In genomic region chr10:33333260-33334169, GRCh38 we compare ENCODE assay signal across 8 cellular contexts. TPM values are rescaled to one million over a fixed set of nuclear protein-coding genes. Genes with fewer than 3 reads are reported as not detected.
DNase-seq lines count a peak whose midpoint lies in the region; ATAC-seq and TF ChIP-seq lines count a peak whose summit lies in the region.

No MANE protein-coding gene starts in this region.

- peaks cover 14% of the 10 kb centered on the region for H3K4me1 ChIP-seq in CD8-positive, alpha-beta memory T cell (ENCODE audit: insufficient read depth, low read length)
- peaks cover 22 to 70% (median 56%) of the 10 kb centered on the region in 4 donors for H3K4me1 ChIP-seq in esophagus muscularis mucosa
- H3K4me1 ChIP-seq in parathyroid adenoma, result no peaks in the 10 kb centered on the region

- peak overlapping the region; percentile 51 for H2AFZ ChIP-seq in parathyroid adenoma

- H3K4me3 ChIP-seq in CD8-positive, alpha-beta memory T cell (ENCODE audit: low read length), result peak overlapping the region; percentile 9
- H3K4me3 ChIP-seq in esophagus muscularis mucosa (peak overlapping the region; percentile 74 to 95 (median 84)), parathyroid adenoma (ENCODE audit: low read depth, low read length) (peak overlapping the region; percentile 60)

- WGBS in esophagus muscularis mucosa, result 3% methylated on average over 9 of the region's 9 CpGs

- TF ChIP-seq CTCF in VCaP (conservative IDR thresholded peaks at IDR 0.05), result no peak
- TF ChIP-seq CTCF in esophagus muscularis mucosa (IDR thresholded peaks at IDR 0.05), result no peak
- TF ChIP-seq CTCF in parathyroid adenoma (IDR thresholded peaks at IDR 0.05), result no peak

- H3K9me3 ChIP-seq in CD8-positive, alpha-beta memory T cell (ENCODE audit: low read length), result no peaks in the 10 kb centered on the region
- H3K9me3 ChIP-seq in esophagus muscularis mucosa, result no peaks in the 10 kb centered on the region
- H3K9me3 ChIP-seq in parathyroid adenoma (ENCODE audit: control insufficient read depth, low read length), result no peaks in the 10 kb centered on the region

- DNase-seq in CD8-positive, alpha-beta memory T cell, result peak in 3 of 5 donors; percentile 15 to 30 (median 27)
- no peak for DNase-seq in esophagus muscularis mucosa (ENCODE audit: extremely low spot score)
- DNase-seq in NCI-H510A (lab: John Stamatoyannopoulos, UW), result no peak
- no peak for DNase-seq in hepatic stellate cell (ENCODE audit: low spot score)

- peak overlapping the region; percentile 78 to 91 (median 83) for H3K4me3 Mint-ChIP-seq in CD8-positive, alpha-beta memory T cell

- peaks cover 0 to 2% (median 0%) of the 10 kb centered on the region in 3 donors for H3K36me3 Mint-ChIP-seq in CD8-positive, alpha-beta memory T cell

- peaks cover 19 to 36% (median 29%) of the 10 kb centered on the region in 3 donors for H3K4me1 Mint-ChIP-seq in CD8-positive, alpha-beta memory T cell

- peak overlapping the region; percentile 80 for H3K4me2 ChIP-seq in parathyroid adenoma (ENCODE audit: low read length)

- no peaks in the 10 kb centered on the region for H3K79me2 ChIP-seq in parathyroid adenoma

- CTCF ChIA-PET in CD8-positive, alpha-beta memory T cell (lab: Charles Lee), result interaction anchor here (1.2 to 2.5 kb wide), 3 partner anchors 10 to 1305 kb away, joined by 3 to 8 read pairs (median 4); no protein-coding TSS in a partner anchor

- no peak for TF ChIP-seq POLR2A in esophagus muscularis mucosa (IDR thresholded peaks at IDR 0.05; ENCODE audit: low read depth)

- H3K27me3 Mint-ChIP-seq in CD8-positive, alpha-beta memory T cell, result peaks cover 42 to 73% of the 10 kb centered on the region in 2 donors

- TF ChIP-seq EP300 in esophagus muscularis mucosa (IDR thresholded peaks at IDR 0.05), result no peak

- POLR2A ChIA-PET in CD8-positive, alpha-beta memory T cell (lab: Charles Lee), result no interaction called here

- peak overlapping the region in 4 of 8 donors; percentile 2 to 67 (median 36) for H3K27ac Mint-ChIP-seq in CD8-positive, alpha-beta memory T cell

- intact Hi-C loops in esophagus muscularis mucosa (cut with DNase I), result loop anchor here (2.0 to 5.0 kb wide), 3 partner anchors 141 to 1304 kb away; no protein-coding TSS in a partner anchor

- H3K36me3 ChIP-seq in CD8-positive, alpha-beta memory T cell (ENCODE audit: insufficient read depth, low read length), result no peaks in the 10 kb centered on the region
- H3K36me3 ChIP-seq in esophagus muscularis mucosa, result peaks cover 0 to 16% (median 8%) of the 10 kb centered on the region in 4 donors
- no peaks in the 10 kb centered on the region for H3K36me3 ChIP-seq in parathyroid adenoma (ENCODE audit: control insufficient read depth, insufficient read depth, low read length)

- peak; percentile 34 for ATAC-seq in HG03432 (IDR thresholded peaks at IDR 0.05; ENCODE audit: unreplicated experiment)
- no peak for ATAC-seq in GM18873 (IDR thresholded peaks at IDR 0.05; ENCODE audit: low FRiP score, unreplicated experiment)

- H3K27ac ChIP-seq in CD8-positive, alpha-beta memory T cell (ENCODE audit: low read depth, low read length), result no peak overlapping the region
- H3K27ac ChIP-seq in VCaP (peak overlapping the region; percentile 96), esophagus muscularis mucosa (replicated peaks in 1 of 4) (peak overlapping the region; percentile 90 to 95 (median 92)), parathyroid adenoma (peak overlapping the region; percentile 64)

- H3K9me3 Mint-ChIP-seq in CD8-positive, alpha-beta memory T cell, result no peaks in the 10 kb centered on the region

- H3K9ac ChIP-seq in parathyroid adenoma, result no peak overlapping the region

- H3K27me3 ChIP-seq in CD8-positive, alpha-beta memory T cell (ENCODE audit: insufficient read depth, low read length, poor library complexity, severe bottlenecking), result peaks cover 38% of the 10 kb centered on the region
- H3K27me3 ChIP-seq in esophagus muscularis mucosa, result no peaks in the 10 kb centered on the region
- H3K27me3 ChIP-seq in parathyroid adenoma (ENCODE audit: control insufficient read depth, insufficient read depth, low read length), result no peaks in the 10 kb centered on the region

RNA-seq across cellular contexts. Expression of gene NRP1, which starts 1.0 kb away (rescaled TPM):
- total RNA-seq in CD8-positive, alpha-beta memory T cell, result 1 to 10 TPM; 2.1 to 2.2 TPM
- polyA plus RNA-seq in CD8-positive, alpha-beta memory T cell, result not detected
- total RNA-seq in esophagus muscularis mucosa, result 10 to 100 TPM; 36.5 to 64.4 (median 54.1) TPM

Comparison
In these comparisons a context has a peak if more than half of its experiments do, and no peak if none do; other contexts are left out.
1. DNase-seq: peak in CD8-positive, alpha-beta memory T cell (3 of 5); none in esophagus muscularis mucosa (single experiment), NCI-H510A (single experiment) and hepatic stellate cell (single experiment).
2. H3K4me3 ChIP-seq: peak in every context shown above with its lines; median percentile 84 in esophagus muscularis mucosa; 60 in parathyroid adenoma; 9 in CD8-positive, alpha-beta memory T cell.
3. RNA of gene NRP1, which starts 1.0 kb away (total RNA-seq): 36.5 to 64.4 TPM in esophagus muscularis mucosa; 2.1 to 2.2 TPM in CD8-positive, alpha-beta memory T cell; every median in the first group is over 10 times any median in the second.